Comparison of ENCODE assay signal across 28 cellular contexts in the genomic region with DNA sequence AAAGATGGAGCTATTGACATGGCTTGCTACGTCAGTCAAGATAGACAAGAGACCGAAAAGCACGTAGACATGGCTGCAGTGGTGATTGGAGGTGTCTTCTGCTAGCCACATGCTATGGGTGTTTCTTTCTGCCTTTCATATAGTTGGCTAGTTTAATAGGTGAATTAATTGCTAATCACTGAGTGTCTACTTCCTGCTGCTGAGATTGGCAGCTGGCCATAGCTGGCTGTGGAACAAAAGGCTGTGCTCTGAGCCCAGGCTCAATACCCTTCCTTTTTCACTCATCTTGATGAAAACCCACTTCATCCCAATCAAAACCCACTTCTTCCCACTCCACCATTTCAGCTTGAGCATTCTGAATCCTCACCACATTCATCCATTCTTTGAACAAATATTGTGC.
"Had no signal": no experiment of that assay in that cellular context is flagged by ENCODE, and none has a peak within 500 bp of the region (broad histone marks: within the 10 kb centered on the region; RNA-seq: fewer than 3 reads in every experiment).

No MANE protein-coding gene starts in this region.

- H3K36me3 ChIP-seq: esophagus squamous epithelium, gastroesophageal sphincter, left ventricle myocardium inferior, lower lobe of right lung, neural progenitor cell, ovary, tibial nerve, upper lobe of right lung, vagina had no signal

- H3K4me3 Mint-ChIP-seq: immature natural killer cell; natural killer cell treated with Interleukin-12 subunit alpha and Interleukin-12 subunit beta and Interleukin-15 and Interleukin-18, amount 100 ng/mL, for 72 hours; neural progenitor cell; stimulated activated effector memory CD8-positive, alpha-beta T cell treated with anti-CD3 and anti-CD28 coated beads, Interleukin-12 subunit alpha, Interleukin-12 subunit beta, amount 100 ng/mL, for 72 hours had no signal

- H3K27ac ChIP-seq: dorsolateral prefrontal cortex, epithelial cell of prostate, esophagus squamous epithelium, gastroesophageal sphincter, left ventricle myocardium inferior, lower lobe of right lung, neural progenitor cell, ovary, tibial nerve, upper lobe of right lung, vagina had no signal

- DNase-seq: cortex of kidney; dorsolateral prefrontal cortex; effector memory CD4-positive, alpha-beta T cell; esophagus squamous epithelium; foreskin fibroblast; glutamatergic neuron; immature natural killer cell; kidney; left cardiac atrium; left ventricle myocardium inferior; lower lobe of right lung; mesenchymal stem cell; midbrain; nucleus accumbens; ovary; right cardiac atrium; stimulated activated CD4-positive, alpha-beta T cell treated with anti-CD3 and anti-CD28 coated beads, Interleukin-4, amount 100 ng/mL, for 1 hour; stimulated activated CD8-positive, alpha-beta memory T cell treated with anti-CD3 and anti-CD28 coated beads, Interleukin-4, amount 100 ng/mL, for 48 hours; stimulated activated naive CD8-positive, alpha-beta T cell treated with anti-CD3 and anti-CD28 coated beads, Interleukin-15, Interleukin-2, amounts not matched to agents 100 U/mL and 50 U/mL, for 24 hours; upper lobe of right lung had no signal

- H3K4me1 Mint-ChIP-seq: immature natural killer cell; neural progenitor cell; stimulated activated effector memory CD8-positive, alpha-beta T cell treated with anti-CD3 and anti-CD28 coated beads, Interleukin-12 subunit alpha, Interleukin-12 subunit beta, amount 100 ng/mL, for 72 hours had no signal

- H3K4me3 ChIP-seq: dorsolateral prefrontal cortex, esophagus squamous epithelium, gastroesophageal sphincter, left ventricle myocardium inferior, lower lobe of right lung, neural progenitor cell, ovary, tibial nerve, upper lobe of right lung, vagina had no signal

- H3K9me3 ChIP-seq: esophagus squamous epithelium, gastroesophageal sphincter, left ventricle myocardium inferior, lower lobe of right lung, ovary, tibial nerve, upper lobe of right lung, vagina had no signal

- H3K4me1 ChIP-seq: gastroesophageal sphincter, left ventricle myocardium inferior, lower lobe of right lung, neural progenitor cell, tibial nerve, upper lobe of right lung had no signal

- H3K36me3 Mint-ChIP-seq: immature natural killer cell; natural killer cell treated with Interleukin-12 subunit alpha and Interleukin-12 subunit beta and Interleukin-15 and Interleukin-18, amount 100 ng/mL, for 72 hours; neural progenitor cell; stimulated activated effector memory CD8-positive, alpha-beta T cell treated with anti-CD3 and anti-CD28 coated beads, Interleukin-12 subunit alpha, Interleukin-12 subunit beta, amount 100 ng/mL, for 72 hours had no signal

- H3K9me3 Mint-ChIP-seq: immature natural killer cell; natural killer cell treated with Interleukin-12 subunit alpha and Interleukin-12 subunit beta and Interleukin-15 and Interleukin-18, amount 100 ng/mL, for 72 hours; neural progenitor cell; stimulated activated effector memory CD8-positive, alpha-beta T cell treated with anti-CD3 and anti-CD28 coated beads, Interleukin-12 subunit alpha, Interleukin-12 subunit beta, amount 100 ng/mL, for 72 hours had no signal

- H3K27me3 ChIP-seq: esophagus squamous epithelium, gastroesophageal sphincter, neural progenitor cell, ovary, tibial nerve, upper lobe of right lung, vagina had no signal

- H3K27ac Mint-ChIP-seq: immature natural killer cell; natural killer cell treated with Interleukin-12 subunit alpha and Interleukin-12 subunit beta and Interleukin-15 and Interleukin-18, amount 100 ng/mL, for 72 hours; neural progenitor cell; stimulated activated effector memory CD8-positive, alpha-beta T cell treated with anti-CD3 and anti-CD28 coated beads, Interleukin-12 subunit alpha, Interleukin-12 subunit beta, amount 100 ng/mL, for 72 hours had no signal

- FAIRE-seq: endometrium, kidney had no signal
